ENCODE assay signal across 1 cellular context in genomic region chr7:128705891-128706333, GRCh38.
A peak's percentile ranks its signal among the peaks of the same experiment; 100 is the strongest.
TF ChIP-seq lines count a peak whose summit lies in the region.

No MANE protein-coding gene starts in this region.

TF ChIP-seq in K562, 482 proteins besides CTCF, POLR2A, EP300 and RAD21 (continues in another document):
- TF ChIP-seq CEBPZ (IDR thresholded peaks at IDR 0.05; ENCODE audit: borderline replicate concordance, low read depth, low read length), result no peak
- TF ChIP-seq, protein P1, sequence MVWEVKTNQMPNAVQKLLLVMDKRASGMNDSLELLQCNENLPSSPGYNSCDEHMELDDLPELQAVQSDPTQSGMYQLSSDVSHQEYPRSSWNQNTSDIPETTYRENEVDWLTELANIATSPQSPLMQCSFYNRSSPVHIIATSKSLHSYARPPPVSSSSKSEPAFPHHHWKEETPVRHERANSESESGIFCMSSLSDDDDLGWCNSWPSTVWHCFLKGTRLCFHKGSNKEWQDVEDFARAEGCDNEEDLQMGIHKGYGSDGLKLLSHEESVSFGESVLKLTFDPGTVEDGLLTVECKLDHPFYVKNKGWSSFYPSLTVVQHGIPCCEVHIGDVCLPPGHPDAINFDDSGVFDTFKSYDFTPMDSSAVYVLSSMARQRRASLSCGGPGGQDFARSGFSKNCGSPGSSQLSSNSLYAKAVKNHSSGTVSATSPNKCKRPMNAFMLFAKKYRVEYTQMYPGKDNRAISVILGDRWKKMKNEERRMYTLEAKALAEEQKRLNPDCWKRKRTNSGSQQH (CRISPR knock-in tag; IDR thresholded peaks at IDR 0.05), result no peak
- TF ChIP-seq POLR2AphosphoS5 (IDR thresholded peaks at IDR 0.05; ENCODE audit: control insufficient read depth, insufficient read depth, low read depth, low read length), result no peak
- TF ChIP-seq SAFB (IDR thresholded peaks at IDR 0.05; ENCODE audit: borderline replicate concordance, low read depth, low read length), result no peak
- TF ChIP-seq, protein P2, sequence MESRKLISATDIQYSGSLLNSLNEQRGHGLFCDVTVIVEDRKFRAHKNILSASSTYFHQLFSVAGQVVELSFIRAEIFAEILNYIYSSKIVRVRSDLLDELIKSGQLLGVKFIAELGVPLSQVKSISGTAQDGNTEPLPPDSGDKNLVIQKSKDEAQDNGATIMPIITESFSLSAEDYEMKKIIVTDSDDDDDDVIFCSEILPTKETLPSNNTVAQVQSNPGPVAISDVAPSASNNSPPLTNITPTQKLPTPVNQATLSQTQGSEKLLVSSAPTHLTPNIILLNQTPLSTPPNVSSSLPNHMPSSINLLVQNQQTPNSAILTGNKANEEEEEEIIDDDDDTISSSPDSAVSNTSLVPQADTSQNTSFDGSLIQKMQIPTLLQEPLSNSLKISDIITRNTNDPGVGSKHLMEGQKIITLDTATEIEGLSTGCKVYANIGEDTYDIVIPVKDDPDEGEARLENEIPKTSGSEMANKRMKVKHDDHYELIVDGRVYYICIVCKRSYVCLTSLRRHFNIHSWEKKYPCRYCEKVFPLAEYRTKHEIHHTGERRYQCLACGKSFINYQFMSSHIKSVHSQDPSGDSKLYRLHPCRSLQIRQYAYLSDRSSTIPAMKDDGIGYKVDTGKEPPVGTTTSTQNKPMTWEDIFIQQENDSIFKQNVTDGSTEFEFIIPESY (CRISPR knock-in tag; IDR thresholded peaks at IDR 0.05), result no peak
- no peak for TF ChIP-seq SAFB2 (IDR thresholded peaks at IDR 0.05; ENCODE audit: borderline replicate concordance, low read depth, low read length, severe bottlenecking)
- no peak for TF ChIP-seq HNRNPK (IDR thresholded peaks at IDR 0.05; ENCODE audit: low read depth, low read length, poor library complexity, severe bottlenecking)
- TF ChIP-seq SLC30A9 (CRISPR knock-in tag; IDR thresholded peaks at IDR 0.05), result no peak
- TF ChIP-seq, protein P3, sequence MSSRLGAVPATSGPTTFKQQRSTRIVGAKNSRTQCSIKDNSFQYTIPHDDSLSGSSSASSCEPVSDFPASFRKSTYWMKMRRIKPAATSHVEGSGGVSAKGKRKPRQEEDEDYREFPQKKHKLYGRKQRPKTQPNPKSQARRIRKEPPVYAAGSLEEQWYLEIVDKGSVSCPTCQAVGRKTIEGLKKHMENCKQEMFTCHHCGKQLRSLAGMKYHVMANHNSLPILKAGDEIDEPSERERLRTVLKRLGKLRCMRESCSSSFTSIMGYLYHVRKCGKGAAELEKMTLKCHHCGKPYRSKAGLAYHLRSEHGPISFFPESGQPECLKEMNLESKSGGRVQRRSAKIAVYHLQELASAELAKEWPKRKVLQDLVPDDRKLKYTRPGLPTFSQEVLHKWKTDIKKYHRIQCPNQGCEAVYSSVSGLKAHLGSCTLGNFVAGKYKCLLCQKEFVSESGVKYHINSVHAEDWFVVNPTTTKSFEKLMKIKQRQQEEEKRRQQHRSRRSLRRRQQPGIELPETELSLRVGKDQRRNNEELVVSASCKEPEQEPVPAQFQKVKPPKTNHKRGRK (tag; IDR thresholded peaks at IDR 0.05), result no peak
- no peak for TF ChIP-seq ZNF263 (CRISPR knock-in tag; IDR thresholded peaks at IDR 0.05; ENCODE audit: borderline replicate concordance)
- no peak for TF ChIP-seq FOXM1 (IDR thresholded peaks at IDR 0.05; ENCODE audit: low read depth)
- no peak for TF ChIP-seq FOXM1 (CRISPR knock-in tag; IDR thresholded peaks at IDR 0.05; ENCODE audit: low read depth)
- no peak for TF ChIP-seq HMGN3 (IDR thresholded peaks at IDR 0.05; ENCODE audit: borderline replicate concordance, extremely low read depth, insufficient read length, low read depth, low read length)
- 0 out of 2 replicates have a peak, but pooled peaks have one; percentile 23 for TF ChIP-seq CTBP1 (IDR thresholded peaks at IDR 0.05; ENCODE audit: borderline replicate concordance)
- peak; percentile 48; the same call in 1 of the 2 replicates for TF ChIP-seq ZEB2 (IDR thresholded peaks at IDR 0.05)
- TF ChIP-seq ELF1 (tag; IDR thresholded peaks at IDR 0.05), result no peak
- TF ChIP-seq TBL1XR1 (IDR thresholded peaks at IDR 0.05; ENCODE audit: low read length in 2 of 2), result no peak
- TF ChIP-seq, protein P4, sequence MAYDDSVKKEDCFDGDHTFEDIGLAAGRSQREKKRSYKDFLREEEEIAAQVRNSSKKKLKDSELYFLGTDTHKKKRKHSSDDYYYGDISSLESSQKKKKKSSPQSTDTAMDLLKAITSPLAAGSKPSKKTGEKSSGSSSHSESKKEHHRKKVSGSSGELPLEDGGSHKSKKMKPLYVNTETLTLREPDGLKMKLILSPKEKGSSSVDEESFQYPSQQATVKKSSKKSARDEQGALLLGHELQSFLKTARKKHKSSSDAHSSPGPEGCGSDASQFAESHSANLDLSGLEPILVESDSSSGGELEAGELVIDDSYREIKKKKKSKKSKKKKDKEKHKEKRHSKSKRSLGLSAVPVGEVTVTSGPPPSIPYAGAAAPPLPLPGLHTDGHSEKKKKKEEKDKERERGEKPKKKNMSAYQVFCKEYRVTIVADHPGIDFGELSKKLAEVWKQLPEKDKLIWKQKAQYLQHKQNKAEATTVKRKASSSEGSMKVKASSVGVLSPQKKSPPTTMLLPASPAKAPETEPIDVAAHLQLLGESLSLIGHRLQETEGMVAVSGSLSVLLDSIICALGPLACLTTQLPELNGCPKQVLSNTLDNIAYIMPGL (CRISPR knock-in tag; IDR thresholded peaks at IDR 0.05), result no peak
- no peak for TF ChIP-seq TAF9B (IDR thresholded peaks at IDR 0.05; ENCODE audit: partially characterized antibody)
- peak; percentile 90 for TF ChIP-seq JUND (IDR thresholded peaks at IDR 0.05; ENCODE audit: borderline replicate concordance, low read depth, low read length)
- TF ChIP-seq JUND (tag; IDR thresholded peaks at IDR 0.05; ENCODE audit: borderline replicate concordance, low read depth, low read length), result peak; percentile 92
- no peak for TF ChIP-seq ID3 (CRISPR knock-in tag; IDR thresholded peaks at IDR 0.05)
- 0 out of 2 replicates have a peak, but pooled peaks have one; percentile 29 for TF ChIP-seq ID3 (tag; IDR thresholded peaks at IDR 0.05)
- no peak for TF ChIP-seq SOX6 (IDR thresholded peaks at IDR 0.05)
- TF ChIP-seq ZSCAN32 (CRISPR knock-in tag; IDR thresholded peaks at IDR 0.05), result no peak
- no peak for TF ChIP-seq CREM (IDR thresholded peaks at IDR 0.05; ENCODE audit: low read depth)
- TF ChIP-seq, protein P5, sequence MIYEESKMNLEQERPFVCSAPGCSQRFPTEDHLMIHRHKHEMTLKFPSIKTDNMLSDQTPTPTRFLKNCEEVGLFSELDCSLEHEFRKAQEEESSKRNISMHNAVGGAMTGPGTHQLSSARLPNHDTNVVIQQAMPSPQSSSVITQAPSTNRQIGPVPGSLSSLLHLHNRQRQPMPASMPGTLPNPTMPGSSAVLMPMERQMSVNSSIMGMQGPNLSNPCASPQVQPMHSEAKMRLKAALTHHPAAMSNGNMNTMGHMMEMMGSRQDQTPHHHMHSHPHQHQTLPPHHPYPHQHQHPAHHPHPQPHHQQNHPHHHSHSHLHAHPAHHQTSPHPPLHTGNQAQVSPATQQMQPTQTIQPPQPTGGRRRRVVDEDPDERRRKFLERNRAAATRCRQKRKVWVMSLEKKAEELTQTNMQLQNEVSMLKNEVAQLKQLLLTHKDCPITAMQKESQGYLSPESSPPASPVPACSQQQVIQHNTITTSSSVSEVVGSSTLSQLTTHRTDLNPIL (CRISPR knock-in tag; IDR thresholded peaks at IDR 0.05), result no peak
- TF ChIP-seq, protein P6, sequence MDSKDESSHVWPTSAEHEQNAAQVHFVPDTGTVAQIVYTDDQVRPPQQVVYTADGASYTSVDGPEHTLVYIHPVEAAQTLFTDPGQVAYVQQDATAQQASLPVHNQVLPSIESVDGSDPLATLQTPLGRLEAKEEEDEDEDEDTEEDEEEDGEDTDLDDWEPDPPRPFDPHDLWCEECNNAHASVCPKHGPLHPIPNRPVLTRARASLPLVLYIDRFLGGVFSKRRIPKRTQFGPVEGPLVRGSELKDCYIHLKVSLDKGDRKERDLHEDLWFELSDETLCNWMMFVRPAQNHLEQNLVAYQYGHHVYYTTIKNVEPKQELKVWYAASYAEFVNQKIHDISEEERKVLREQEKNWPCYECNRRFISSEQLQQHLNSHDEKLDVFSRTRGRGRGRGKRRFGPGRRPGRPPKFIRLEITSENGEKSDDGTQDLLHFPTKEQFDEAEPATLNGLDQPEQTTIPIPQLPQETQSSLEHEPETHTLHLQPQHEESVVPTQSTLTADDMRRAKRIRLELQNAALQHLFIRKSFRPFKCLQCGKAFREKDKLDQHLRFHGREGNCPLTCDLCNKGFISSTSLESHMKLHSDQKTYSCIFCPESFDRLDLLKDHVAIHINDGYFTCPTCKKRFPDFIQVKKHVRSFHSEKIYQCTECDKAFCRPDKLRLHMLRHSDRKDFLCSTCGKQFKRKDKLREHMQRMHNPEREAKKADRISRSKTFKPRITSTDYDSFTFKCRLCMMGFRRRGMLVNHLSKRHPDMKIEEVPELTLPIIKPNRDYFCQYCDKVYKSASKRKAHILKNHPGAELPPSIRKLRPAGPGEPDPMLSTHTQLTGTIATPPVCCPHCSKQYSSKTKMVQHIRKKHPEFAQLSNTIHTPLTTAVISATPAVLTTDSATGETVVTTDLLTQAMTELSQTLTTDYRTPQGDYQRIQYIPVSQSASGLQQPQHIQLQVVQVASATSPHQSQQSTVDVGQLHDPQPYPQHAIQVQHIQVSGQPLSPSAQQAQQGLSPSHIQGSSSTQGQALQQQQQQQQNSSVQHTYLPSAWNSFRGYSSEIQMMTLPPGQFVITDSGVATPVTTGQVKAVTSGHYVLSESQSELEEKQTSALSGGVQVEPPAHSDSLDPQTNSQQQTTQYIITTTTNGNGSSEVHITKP (IDR thresholded peaks at IDR 0.05; ENCODE audit: partially characterized antibody), result no peak
- TF ChIP-seq GABPB2 (CRISPR knock-in tag; conservative IDR thresholded peaks at IDR 0.05), result no peak
- TF ChIP-seq C11orf30 (IDR thresholded peaks at IDR 0.05; ENCODE audit: low read depth), result no peak
- no peak for TF ChIP-seq MCM3 (IDR thresholded peaks at IDR 0.05)
- TF ChIP-seq STAT6 (CRISPR knock-in tag; IDR thresholded peaks at IDR 0.05), result no peak
- peak; percentile 92 for TF ChIP-seq FOSL1 (tag; conservative IDR thresholded peaks at IDR 0.05)
- no peak for TF ChIP-seq ZFP1 (CRISPR knock-in tag; IDR thresholded peaks at IDR 0.05)
- no peak for TF ChIP-seq ZBTB17 (CRISPR knock-in tag; IDR thresholded peaks at IDR 0.05)
- TF ChIP-seq ZNF311 (CRISPR knock-in tag; IDR thresholded peaks at IDR 0.05), result no peak
- no peak for TF ChIP-seq LCOR (CRISPR knock-in tag; IDR thresholded peaks at IDR 0.05)
- TF ChIP-seq BRD9 (IDR thresholded peaks at IDR 0.05; ENCODE audit: low read depth, partially characterized antibody), result no peak
- no peak for TF ChIP-seq HDAC3 (IDR thresholded peaks at IDR 0.05; ENCODE audit: borderline replicate concordance, partially characterized antibody)
- peak; percentile 69; the same call in 1 of the 2 replicates for TF ChIP-seq SPI1 (IDR thresholded peaks at IDR 0.05; ENCODE audit: borderline replicate concordance, low read depth, low read length)
- TF ChIP-seq ARID1B (IDR thresholded peaks at IDR 0.05), result 0 out of 2 replicates have a peak, but pooled peaks have one; percentile 15
- TF ChIP-seq DDX20 (tag; IDR thresholded peaks at IDR 0.05; ENCODE audit: low read depth), result no peak
- TF ChIP-seq SRF (CRISPR knock-in tag; IDR thresholded peaks at IDR 0.05), result peak in 1 of 2 experiments; percentile 66; a peak in 1 of 4 replicates
- TF ChIP-seq SMAD2 (IDR thresholded peaks at IDR 0.05; ENCODE audit: low read depth, low read length), result no peak
- TF ChIP-seq CSDE1 (IDR thresholded peaks at IDR 0.05), result no peak
- no peak for TF ChIP-seq GABPA (tag; conservative IDR thresholded peaks at IDR 0.05; ENCODE audit: low read depth)
- TF ChIP-seq NR3C1 (CRISPR knock-in tag; IDR thresholded peaks at IDR 0.05), result no peak
- TF ChIP-seq ZNF584 (CRISPR knock-in tag; IDR thresholded peaks at IDR 0.05; ENCODE audit: low read depth), result no peak
- no peak for TF ChIP-seq SMAD1 (IDR thresholded peaks at IDR 0.05; ENCODE audit: low read depth, low read length, partially characterized antibody)
- TF ChIP-seq RFX7 (CRISPR knock-in tag; IDR thresholded peaks at IDR 0.05), result no peak
- TF ChIP-seq SRSF3 (IDR thresholded peaks at IDR 0.05; ENCODE audit: insufficient read depth, low read length), result no peak
